In the genomic region with DNA sequence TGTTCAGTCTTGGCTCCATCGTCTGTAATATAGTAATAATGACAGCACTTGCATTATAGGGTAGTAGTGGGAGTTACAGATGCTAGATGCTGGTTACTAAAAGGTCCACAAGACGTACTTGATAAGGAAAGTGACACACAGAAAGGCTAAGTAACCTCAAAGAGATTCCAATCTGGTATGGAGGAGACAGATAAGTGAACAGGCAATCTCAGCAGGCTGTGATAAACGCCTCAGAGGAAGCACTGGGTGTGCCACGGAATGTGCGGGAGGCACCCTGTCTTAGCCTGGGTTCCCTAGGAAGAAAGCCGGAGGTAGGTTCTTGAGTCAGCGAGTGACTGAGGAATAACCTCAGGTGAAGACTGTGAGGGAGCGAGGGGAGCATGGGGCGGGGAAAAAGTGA, we compare ENCODE assay signal across 18 cellular contexts. TPM values are rescaled to one million over a fixed set of nuclear protein-coding genes. Genes with fewer than 3 reads are reported as not detected.
DNase-seq lines count a peak whose midpoint lies in the region; ATAC-seq, FAIRE-seq and TF ChIP-seq lines count a peak whose summit lies in the region.
"Had no signal": no experiment of that assay in that cellular context is flagged by ENCODE, and none has a peak within 500 bp of the region (broad histone marks: within the 10 kb centered on the region; RNA-seq: fewer than 3 reads in every experiment).

No MANE protein-coding gene starts in this region.

- H3K36me3 Mint-ChIP-seq in Caco-2 (ENCODE audit: insufficient read depth, unreplicated experiment) (peaks cover 16% of the 10 kb centered on the region), astrocyte (ENCODE audit: low read depth, unreplicated experiment) (no peaks in the 10 kb centered on the region), neural crest cell (ENCODE audit: low read depth) (no peaks in the 10 kb centered on the region)
- peaks cover 5% of the 10 kb centered on the region for H3K36me3 Mint-ChIP-seq in activated naive CD8-positive, alpha-beta T cell treated with anti-CD3 and anti-CD28 coated beads for 36 hours
- H3K36me3 Mint-ChIP-seq in activated T-cell treated with anti-CD3 and anti-CD28 coated beads, Interleukin-2, amount 50 U/mL, for 72 hours (ENCODE audit: insufficient read depth in 2 of 2), result no peaks in the 10 kb centered on the region

- FAIRE-seq in astrocyte (lab: Jason Lieb, UNC), result no peak
- FAIRE-seq: GM12892, H1 had no signal

- no peaks in the 10 kb centered on the region for H3K36me3 ChIP-seq in Caco-2 (ENCODE audit: control insufficient read depth, insufficient read depth, low read length)
- no peaks in the 10 kb centered on the region; the same call in 1 of the 2 replicates for H3K36me3 ChIP-seq in Panc1 (ENCODE audit: control insufficient read depth, insufficient read depth, low read length)
- H3K36me3 ChIP-seq in astrocyte (ENCODE audit: insufficient read depth, low read length), result no peaks in the 10 kb centered on the region
- H3K36me3 ChIP-seq in effector memory CD4-positive, alpha-beta T cell (ENCODE audit: control insufficient read depth, insufficient read depth, low read length), result no peaks in the 10 kb centered on the region

- no peaks in the 10 kb centered on the region for H3K27me3 Mint-ChIP-seq in Caco-2 (ENCODE audit: insufficient read depth, unreplicated experiment)
- no peaks in the 10 kb centered on the region for H3K27me3 Mint-ChIP-seq in astrocyte (ENCODE audit: low read depth, unreplicated experiment)
- no peaks in the 10 kb centered on the region for H3K27me3 Mint-ChIP-seq in neural crest cell (ENCODE audit: low read depth)
- no peaks in the 10 kb centered on the region for H3K27me3 Mint-ChIP-seq in activated naive CD8-positive, alpha-beta T cell treated with anti-CD3 and anti-CD28 coated beads for 36 hours
- H3K27me3 Mint-ChIP-seq in activated T-cell treated with anti-CD3 and anti-CD28 coated beads, Interleukin-2, amount 50 U/mL, for 72 hours (ENCODE audit: low read depth), result no peaks in the 10 kb centered on the region
- H3K27me3 Mint-ChIP-seq: CD4-positive, alpha-beta T cell had no signal

- H3K4me3 Mint-ChIP-seq in Caco-2 (ENCODE audit: unreplicated experiment) (no peak overlapping the region), astrocyte (ENCODE audit: unreplicated experiment) (no peak overlapping the region), neural crest cell (peak overlapping the region; percentile 0)
- no peak overlapping the region for H3K4me3 Mint-ChIP-seq in activated naive CD8-positive, alpha-beta T cell treated with anti-CD3 and anti-CD28 coated beads for 36 hours
- no peak overlapping the region for H3K4me3 Mint-ChIP-seq in activated T-cell treated with anti-CD3 and anti-CD28 coated beads, Interleukin-2, amount 50 U/mL, for 72 hours
- H3K4me3 Mint-ChIP-seq: CD4-positive, alpha-beta T cell had no signal

- in situ Hi-C loops in Panc1 (cut with HindIII; ENCODE audit: low pct_unique_long_range_greater_than_20kb, low sequenced_read_pairs), result no loop called here

- H3K4me1 ChIP-seq in Caco-2 (peaks cover 53% of the 10 kb centered on the region), Panc1 (ENCODE audit: control insufficient read depth, insufficient read depth, low read length) (peaks cover 26% of the 10 kb centered on the region), astrocyte (ENCODE audit: insufficient read depth, low read length) (peaks cover 4% of the 10 kb centered on the region)
- H3K4me1 ChIP-seq in effector memory CD4-positive, alpha-beta T cell (ENCODE audit: control insufficient read depth, insufficient read depth, low read length, poor library complexity, severe bottlenecking), result no peaks in the 10 kb centered on the region

- H3K27me3 ChIP-seq in Caco-2 (replicated peaks; ENCODE audit: control insufficient read depth, insufficient read depth, low read length) (no peaks in the 10 kb centered on the region), Panc1 (ENCODE audit: control insufficient read depth, insufficient read depth, low read length) (no peaks in the 10 kb centered on the region), astrocyte (ENCODE audit: insufficient read depth, low read length) (no peaks in the 10 kb centered on the region)
- no peaks in the 10 kb centered on the region for H3K27me3 ChIP-seq in effector memory CD4-positive, alpha-beta T cell (replicated peaks; ENCODE audit: control insufficient read depth, insufficient read depth, low read length, poor library complexity, severe bottlenecking)

- peaks cover under 1% of the 10 kb centered on the region for H3K79me2 ChIP-seq in astrocyte (ENCODE audit: insufficient read depth, low read length)

- BruUV-seq in Caco-2 (replicated peaks; lab: Mats Ljungman, UMichigan) (no TSS peak), Panc1 (replicated peaks; lab: Mats Ljungman, UMichigan) (no TSS peak)

- H3K27ac Mint-ChIP-seq in Caco-2 (ENCODE audit: unreplicated experiment) (peak overlapping the region; percentile 86), astrocyte (ENCODE audit: unreplicated experiment) (peak overlapping the region; percentile 70), neural crest cell (ENCODE audit: unreplicated experiment) (no peak overlapping the region)
- H3K27ac Mint-ChIP-seq in activated naive CD8-positive, alpha-beta T cell treated with anti-CD3 and anti-CD28 coated beads for 36 hours, result no peak overlapping the region
- H3K27ac Mint-ChIP-seq in activated T-cell treated with anti-CD3 and anti-CD28 coated beads, Interleukin-2, amount 50 U/mL, for 72 hours, result no peak overlapping the region
- H3K27ac Mint-ChIP-seq: CD4-positive, alpha-beta T cell had no signal

- H3K27ac ChIP-seq in Panc1 (ENCODE audit: low read length), result peak overlapping the region; percentile 9
- no peak overlapping the region for H3K27ac ChIP-seq in astrocyte (ENCODE audit: low read depth, low read length)
- H3K27ac ChIP-seq in effector memory CD4-positive, alpha-beta T cell (ENCODE audit: insufficient read depth, low read length, poor library complexity, severe bottlenecking), result no peak overlapping the region
- H3K27ac ChIP-seq: KMS-11, PC-9 had no signal

- intact Hi-C loops in Caco-2 (cut with micrococcal nuclease; ENCODE audit: unreplicated experiment), result no loop called here
- intact Hi-C loops in Panc1 (cut with micrococcal nuclease; ENCODE audit: unreplicated experiment), result no loop called here

- DNase-seq in Caco-2, result peak; percentile 28 to 44
- no peak for DNase-seq in Panc1 (ENCODE audit: low read depth, low spot score)
- DNase-seq in astrocyte (ENCODE audit: low read depth), result no peak
- no peak for DNase-seq in neural crest cell (ENCODE audit: low read depth, low spot score)
- DNase-seq in activated naive CD8-positive, alpha-beta T cell treated with anti-CD3 and anti-CD28 coated beads for 36 hours, result no peak
- no peak for DNase-seq in amygdala (lab: John Stamatoyannopoulos, UW)
- no peak for DNase-seq in activated T-cell treated with anti-CD3 and anti-CD28 coated beads, Interleukin-2, amount 50 U/mL, for 72 hours
- DNase-seq in effector memory CD4-positive, alpha-beta T cell, result no peak
- DNase-seq: CD4-positive, alpha-beta T cell; DMS79; NCI-H1417 treated with DMSO at 0.1 percent for 48 hours; NCI-H187 treated with DMSO at 0.1 percent for 48 hours; NCI-H2227 treated with DMSO at 0.1 percent for 48 hours; NCI-H524; PC-9 had no signal

- H2AFZ ChIP-seq in astrocyte (ENCODE audit: low read depth, low read length), result no peak overlapping the region
- H2AFZ ChIP-seq: PC-9 had no signal

- H3K9me3 Mint-ChIP-seq in Caco-2 (ENCODE audit: unreplicated experiment) (no peaks in the 10 kb centered on the region), astrocyte (ENCODE audit: unreplicated experiment) (no peaks in the 10 kb centered on the region), neural crest cell (peaks cover 5% of the 10 kb centered on the region)
- H3K9me3 Mint-ChIP-seq in activated naive CD8-positive, alpha-beta T cell treated with anti-CD3 and anti-CD28 coated beads for 36 hours, result no peaks in the 10 kb centered on the region
- no peaks in the 10 kb centered on the region for H3K9me3 Mint-ChIP-seq in activated T-cell treated with anti-CD3 and anti-CD28 coated beads, Interleukin-2, amount 50 U/mL, for 72 hours
- H3K9me3 Mint-ChIP-seq: CD4-positive, alpha-beta T cell had no signal

- no peak overlapping the region for H3K4me2 ChIP-seq in astrocyte (ENCODE audit: low read length)
- H3K4me2 ChIP-seq: KMS-11, PC-9 had no signal

- POLR2A ChIA-PET in Caco-2 (lab: Charles Lee), result no interaction called here
- POLR2A ChIA-PET in Panc1 (lab: Charles Lee), result no interaction called here

- no peak for ATAC-seq in Panc1
- ATAC-seq in activated T-cell treated with anti-CD3 and anti-CD28 coated beads, Interleukin-2, amount 50 U/mL, for 72 hours (replicated peaks in 1 of 2), result no peak

- no peak overlapping the region for H3K4me3 ChIP-seq in Caco-2 (ENCODE audit: low read depth, low read length)
- no peak overlapping the region for H3K4me3 ChIP-seq in Panc1 (ENCODE audit: low read depth in 2 of 2, low read length in 2 of 2)
- H3K4me3 ChIP-seq in astrocyte (ENCODE audit: insufficient read depth, low read depth, low read length), result no peak overlapping the region
- no peak overlapping the region for H3K4me3 ChIP-seq in effector memory CD4-positive, alpha-beta T cell (ENCODE audit: insufficient read depth, low read depth, low read length, poor library complexity, severe bottlenecking)
- H3K4me3 ChIP-seq: PC-9 had no signal

- TF ChIP-seq CTCF in Caco-2 (IDR thresholded peaks at IDR 0.05; ENCODE audit: insufficient read depth in 1 of 2, low read depth in 1 of 2, low read length in 1 of 2, severe bottlenecking in 1 of 2, unreplicated experiment in 1 of 2) (no peak), Panc1 (IDR thresholded peaks at IDR 0.05) (no peak), astrocyte (IDR thresholded peaks at IDR 0.05; ENCODE audit: insufficient read depth, low read depth, low read length) (no peak), neural crest cell (conservative IDR thresholded peaks at IDR 0.05) (no peak)

- H3K9ac ChIP-seq in astrocyte (ENCODE audit: low read length), result no peak overlapping the region
- H3K9ac ChIP-seq: KMS-11 had no signal

- peaks cover 37% of the 10 kb centered on the region for H3K4me1 Mint-ChIP-seq in Caco-2 (ENCODE audit: low read depth, unreplicated experiment)
- H3K4me1 Mint-ChIP-seq in astrocyte (ENCODE audit: low read depth, unreplicated experiment), result peaks cover 29% of the 10 kb centered on the region
- H3K4me1 Mint-ChIP-seq in neural crest cell, result peaks cover 3% of the 10 kb centered on the region
- peaks cover 12% of the 10 kb centered on the region for H3K4me1 Mint-ChIP-seq in activated naive CD8-positive, alpha-beta T cell treated with anti-CD3 and anti-CD28 coated beads for 36 hours
- peaks cover 14% of the 10 kb centered on the region for H3K4me1 Mint-ChIP-seq in activated T-cell treated with anti-CD3 and anti-CD28 coated beads, Interleukin-2, amount 50 U/mL, for 72 hours (ENCODE audit: low read depth)

- CTCF ChIA-PET in Caco-2 (lab: Charles Lee) (no interaction called here), Panc1 (lab: Charles Lee) (interaction anchor here (0.5 kb wide), 1 partner anchor 26 kb away, joined by 8 read pairs; no protein-coding TSS in a partner anchor)

- no peaks in the 10 kb centered on the region for H4K20me1 ChIP-seq in astrocyte (ENCODE audit: insufficient read depth, low read length)

- no peaks in the 10 kb centered on the region for H3K9me3 ChIP-seq in Caco-2
- no peaks in the 10 kb centered on the region for H3K9me3 ChIP-seq in Panc1 (ENCODE audit: control insufficient read depth, insufficient read depth, low read depth, low read length)
- H3K9me3 ChIP-seq in astrocyte (ENCODE audit: insufficient read depth, low read depth, low read length), result no peaks in the 10 kb centered on the region
- H3K9me3 ChIP-seq in effector memory CD4-positive, alpha-beta T cell (ENCODE audit: control insufficient read depth, low read length), result no peaks in the 10 kb centered on the region

RNA-seq across cellular contexts. Expression of gene CTPS1, which starts 4.6 kb away (rescaled TPM):
- total RNA-seq in Caco-2 (2022) (63.1 and 63.7 TPM in 2 replicates), Panc1 (2021; ENCODE audit: unreplicated experiment) (166 TPM), astrocyte (80.4 and 91.4 TPM in 2 replicates), neural crest cell (111 and 114 TPM in 2 replicates)
- 83.3 TPM for polyA plus RNA-seq in Panc1 (2012; ENCODE audit: insufficient read length)
- 100 to 1,000 TPM; 139 TPM for total RNA-seq in activated naive CD8-positive, alpha-beta T cell treated with anti-CD3 and anti-CD28 coated beads for 36 hours
- 10 to 100 TPM; 47.9 to 49.6 TPM for total RNA-seq in activated T-cell treated with anti-CD3 and anti-CD28 coated beads, Interleukin-2, amount 50 U/mL, for 72 hours

RNA-seq across cellular contexts. Expression of gene SLFNL1, which starts 46.6 kb away (rescaled TPM):
- 0.09 and 0.18 TPM in 2 replicates for total RNA-seq in Caco-2 (2022)
- total RNA-seq in Panc1 (2021; ENCODE audit: unreplicated experiment), result 0.10 TPM
- polyA plus RNA-seq in Panc1 (2012; ENCODE audit: insufficient read length), result 1.3 TPM
- total RNA-seq in astrocyte, result 0.14 and 0.18 TPM in 2 replicates
- total RNA-seq in neural crest cell, result 0.37 and 0.64 TPM in 2 replicates
- total RNA-seq in activated naive CD8-positive, alpha-beta T cell treated with anti-CD3 and anti-CD28 coated beads for 36 hours, result under 1 TPM; 0.08 TPM
- under 1 TPM; 0.35 to 0.53 TPM for total RNA-seq in activated T-cell treated with anti-CD3 and anti-CD28 coated beads, Interleukin-2, amount 50 U/mL, for 72 hours
- total RNA-seq: H1 had no signal
- polyA plus RNA-seq: H1 had no signal

Comparison
In these comparisons a context has a peak if more than half of its experiments do, and no peak if none do; other contexts are left out.
1. DNase-seq: peak in Caco-2 (2 of 2); none in Panc1 (single experiment), astrocyte (single experiment), neural crest cell (single experiment), activated naive CD8-positive, alpha-beta T cell treated with anti-CD3 and anti-CD28 coated beads for 36 hours (single experiment), amygdala (0 of 56), activated T-cell treated with anti-CD3 and anti-CD28 coated beads, Interleukin-2, amount 50 U/mL, for 72 hours (0 of 2) and effector memory CD4-positive, alpha-beta T cell (0 of 3).
2. H3K27ac Mint-ChIP-seq: peak in Caco-2 (single experiment) and astrocyte (single experiment); none in neural crest cell (single experiment), activated naive CD8-positive, alpha-beta T cell treated with anti-CD3 and anti-CD28 coated beads for 36 hours (single experiment) and activated T-cell treated with anti-CD3 and anti-CD28 coated beads, Interleukin-2, amount 50 U/mL, for 72 hours (single experiment).